In genomic region chr20:33730946-33731692, GRCh38 we compare ENCODE assay signal across 8 cellular contexts.
DNase-seq lines count a peak whose midpoint lies in the region; ATAC-seq and TF ChIP-seq lines count a peak whose summit lies in the region.

No MANE protein-coding gene starts in this region.

- peaks cover 9% of the 10 kb centered on the region for H3K4me1 ChIP-seq in iPS-15b (ENCODE audit: control insufficient read depth, insufficient read depth, low read length)

- no peak for DNase-seq in HFF-Myc (ENCODE audit: extremely low read depth, low read depth)
- no peak for DNase-seq in NCI-H2081 (lab: John Stamatoyannopoulos, UW)

- TF ChIP-seq CTCF in HFF-Myc (IDR thresholded peaks at IDR 0.05; ENCODE audit: low read depth, low read length, missing control alignments): no peak

- ATAC-seq in stimulated activated memory B cell treated with anti-CD40 and anti-IgM and Interleukin-4, amounts not matched to agents 10 μg/mL and 1 μg/mL and 100 μg/mL, for 72 hours: no peak
- ATAC-seq in GM18873 (IDR thresholded peaks at IDR 0.05; ENCODE audit: low FRiP score, unreplicated experiment) (no peak), HG03378 (IDR thresholded peaks at IDR 0.05; ENCODE audit: unreplicated experiment) (no peak), GM18511 (IDR thresholded peaks at IDR 0.05; ENCODE audit: unreplicated experiment) (no peak)

- H3K9me3 Mint-ChIP-seq in activated naive CD8-positive, alpha-beta T cell (ENCODE audit: low read depth): no peaks in the 10 kb centered on the region
- peaks cover 5% of the 10 kb centered on the region for H3K9me3 Mint-ChIP-seq in stimulated activated memory B cell treated with anti-CD40 and anti-IgM and Interleukin-4, amounts not matched to agents 10 μg/mL and 1 μg/mL and 100 μg/mL, for 72 hours

- H3K27me3 Mint-ChIP-seq in activated naive CD8-positive, alpha-beta T cell: no peaks in the 10 kb centered on the region
- no peaks in the 10 kb centered on the region for H3K27me3 Mint-ChIP-seq in stimulated activated memory B cell treated with anti-CD40 and anti-IgM and Interleukin-4, amounts not matched to agents 10 μg/mL and 1 μg/mL and 100 μg/mL, for 72 hours

- no peaks in the 10 kb centered on the region for H3K9me3 ChIP-seq in iPS-15b (ENCODE audit: control insufficient read depth, insufficient read depth, low read length)

- H3K4me3 ChIP-seq in HFF-Myc (replicated peaks; ENCODE audit: low read depth, low read length): peak overlapping the region; percentile 43
- peak overlapping the region; percentile 68 for H3K4me3 ChIP-seq in iPS-15b (ENCODE audit: low read depth, low read length)

- H3K4me3 Mint-ChIP-seq in activated naive CD8-positive, alpha-beta T cell: peak overlapping the region; percentile 88
- peak overlapping the region; percentile 87 for H3K4me3 Mint-ChIP-seq in stimulated activated memory B cell treated with anti-CD40 and anti-IgM and Interleukin-4, amounts not matched to agents 10 μg/mL and 1 μg/mL and 100 μg/mL, for 72 hours

- peaks cover 21% of the 10 kb centered on the region for H3K4me1 Mint-ChIP-seq in activated naive CD8-positive, alpha-beta T cell (ENCODE audit: low read depth)
- peaks cover 33% of the 10 kb centered on the region for H3K4me1 Mint-ChIP-seq in stimulated activated memory B cell treated with anti-CD40 and anti-IgM and Interleukin-4, amounts not matched to agents 10 μg/mL and 1 μg/mL and 100 μg/mL, for 72 hours

- H3K27ac Mint-ChIP-seq in activated naive CD8-positive, alpha-beta T cell: peak overlapping the region; percentile 91
- H3K27ac Mint-ChIP-seq in stimulated activated memory B cell treated with anti-CD40 and anti-IgM and Interleukin-4, amounts not matched to agents 10 μg/mL and 1 μg/mL and 100 μg/mL, for 72 hours: peak overlapping the region; percentile 87

- H3K36me3 ChIP-seq in iPS-15b (ENCODE audit: control insufficient read depth, insufficient read depth, low read length): no peaks in the 10 kb centered on the region

- H3K27me3 ChIP-seq in iPS-15b (ENCODE audit: control insufficient read depth, insufficient read depth, low read length): no peaks in the 10 kb centered on the region

- H3K9ac ChIP-seq in iPS-15b (ENCODE audit: low read depth, low read length): peak overlapping the region; percentile 60

- peaks cover 2% of the 10 kb centered on the region for H3K36me3 Mint-ChIP-seq in activated naive CD8-positive, alpha-beta T cell
- peaks cover 6% of the 10 kb centered on the region for H3K36me3 Mint-ChIP-seq in stimulated activated memory B cell treated with anti-CD40 and anti-IgM and Interleukin-4, amounts not matched to agents 10 μg/mL and 1 μg/mL and 100 μg/mL, for 72 hours
